2 cellular contexts compared by ENCODE assay signal in the genomic region with DNA sequence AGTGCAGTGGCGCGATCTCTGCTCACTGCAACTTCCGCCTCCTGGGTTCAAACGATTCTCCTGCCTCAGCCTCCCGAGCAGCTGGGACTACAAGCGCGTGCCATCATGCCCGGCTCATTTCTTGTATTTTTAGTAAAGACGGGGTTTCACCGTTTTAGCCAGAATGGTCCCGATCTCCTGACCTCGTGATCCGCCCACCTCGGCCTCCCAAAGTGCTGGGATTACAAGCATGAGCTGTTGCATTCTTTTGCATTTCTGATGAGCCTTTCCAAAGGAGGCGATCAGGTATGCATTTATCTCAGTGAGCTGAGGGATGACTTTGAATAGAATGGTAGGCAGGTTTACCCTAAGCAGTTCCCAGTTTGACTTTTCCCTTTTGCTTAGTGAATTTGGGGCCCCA.
DNase-seq lines count a peak whose midpoint lies in the region; ATAC-seq and TF ChIP-seq lines count a peak whose summit lies in the region.
"Not testable (repeated sequence)": the region's sequence is repeated elsewhere in the genome, so short reads cannot be mapped to it uniquely, and the experiment has no call there.

No MANE protein-coding gene starts in this region.

- H3K27ac Mint-ChIP-seq in GM23338 = not testable (repeated sequence)

- not testable (repeated sequence) for H3K27me3 ChIP-seq in GM23338 (ENCODE audit: insufficient read depth)

- not testable (repeated sequence) for H3K9me2 ChIP-seq in GM23338 (ENCODE audit: insufficient read depth)

- peaks cover 50% of the 10 kb centered on the region for H3K9me3 Mint-ChIP-seq in GM23338

- not testable (repeated sequence) for H4K20me1 ChIP-seq in GM23338 (replicated peaks; ENCODE audit: insufficient read depth)

- H3K4me1 Mint-ChIP-seq in GM23338 = not testable (repeated sequence)

- H3K27ac ChIP-seq in GM23338 (ENCODE audit: low read depth) = not testable (repeated sequence)

- 0 out of 2 replicates have a peak overlapping the region, but pooled peaks have one; percentile 21 for H3K4me2 ChIP-seq in GM23338

- peaks cover 43% of the 10 kb centered on the region for H3K36me3 Mint-ChIP-seq in GM23338 (ENCODE audit: low read depth)

- peaks cover 12% of the 10 kb centered on the region for H3K79me2 ChIP-seq in GM23338 (replicated peaks; ENCODE audit: insufficient read depth)

- TF ChIP-seq CTCF in GM23338 (conservative IDR thresholded peaks at IDR 0.05; ENCODE audit: low read depth in 2 of 2) = not testable (repeated sequence)

- not testable (repeated sequence) for H3F3A ChIP-seq in GM23338 (replicated peaks; ENCODE audit: low read depth)

- ATAC-seq in GM23338 = not testable (repeated sequence)

- H3K4me1 ChIP-seq in GM23338 (ENCODE audit: insufficient read depth) = not testable (repeated sequence)

- not testable (repeated sequence) for H3K27me3 Mint-ChIP-seq in GM23338 (ENCODE audit: insufficient read depth, low read depth, poor library complexity)

- not testable (repeated sequence) for DNase-seq in GM23338 (ENCODE audit: low spot score)
- peak; percentile 17 for DNase-seq in putamen (ENCODE audit: low spot score)

- H3K4me3 Mint-ChIP-seq in GM23338 = not testable (repeated sequence)

- H3K36me3 ChIP-seq in GM23338 (ENCODE audit: insufficient read depth) = peaks cover 35% of the 10 kb centered on the region

- not testable (repeated sequence) for H2AFZ ChIP-seq in GM23338

- not testable (repeated sequence) for H3K4me3 ChIP-seq in GM23338
